8 cellular contexts compared by ENCODE assay signal in genomic region chr6:95431637-95432228, GRCh38.
DNase-seq lines count a peak whose midpoint lies in the region; ATAC-seq and TF ChIP-seq lines count a peak whose summit lies in the region.

No MANE protein-coding gene starts in this region.

- no peak overlapping the region for H3K4me2 ChIP-seq in PC-3 (ENCODE audit: low read length)

- no peaks in the 10 kb centered on the region for H3K4me1 ChIP-seq in PC-3 (ENCODE audit: insufficient read depth, low read length)
- no peaks in the 10 kb centered on the region for H3K4me1 ChIP-seq in left lung
- no peaks in the 10 kb centered on the region for H3K4me1 ChIP-seq in testis

- no peaks in the 10 kb centered on the region for H3K9me2 ChIP-seq in PC-3 (replicated peaks; ENCODE audit: low read length)

- H3K79me2 ChIP-seq in PC-3 (ENCODE audit: low read length), result no peaks in the 10 kb centered on the region

- no peaks in the 10 kb centered on the region for H3F3A ChIP-seq in PC-3 (ENCODE audit: low read length, unreplicated experiment)

- POLR2A ChIA-PET in PC-3 (lab: Charles Lee; ENCODE audit: unreplicated experiment), result no interaction called here

- H3K4me3 ChIP-seq in PC-3 (ENCODE audit: low read length), result no peak overlapping the region
- no peak overlapping the region for H3K4me3 ChIP-seq in brain microvascular endothelial cell (ENCODE audit: low read depth, low read length)
- H3K4me3 ChIP-seq in left lung, result no peak overlapping the region
- no peak overlapping the region for H3K4me3 ChIP-seq in testis

- DNase-seq in ACHN (peak; percentile 34), GM03348 (ENCODE audit: low spot score) (peak; percentile 36), HK-2 (ENCODE audit: unreplicated experiment) (peak; percentile 12), PC-3 (peak; percentile 48), brain microvascular endothelial cell (peak; percentile 32), left lung (no peak), testis (peak; percentile 62)

- H3K27me3 ChIP-seq in PC-3 (ENCODE audit: low read length), result no peaks in the 10 kb centered on the region
- H3K27me3 ChIP-seq in brain microvascular endothelial cell (replicated peaks), result no peaks in the 10 kb centered on the region
- no peaks in the 10 kb centered on the region for H3K27me3 ChIP-seq in left lung
- no peaks in the 10 kb centered on the region for H3K27me3 ChIP-seq in testis

- no peaks in the 10 kb centered on the region for H3K9me3 ChIP-seq in PC-3 (ENCODE audit: low read length)
- no peaks in the 10 kb centered on the region for H3K9me3 ChIP-seq in left lung
- no peaks in the 10 kb centered on the region for H3K9me3 ChIP-seq in testis

- no peak for TF ChIP-seq POLR2A in testis (IDR thresholded peaks at IDR 0.05)

- no peak; the same call in 1 of the 2 replicates for ATAC-seq in PC-3
- ATAC-seq in left lung, result peak; percentile 49
- ATAC-seq in GM19397 (IDR thresholded peaks at IDR 0.05; ENCODE audit: unreplicated experiment), result no peak

- no peak overlapping the region for H2AFZ ChIP-seq in PC-3 (ENCODE audit: low read length)

- intact Hi-C loops in PC-3 (cut with micrococcal nuclease), result loop anchor here (5.0 kb wide), 1 partner anchor 1041 kb away; no protein-coding TSS in a partner anchor
- intact Hi-C loops in left lung (cut with DNase I), result no loop called here
- intact Hi-C loops in testis (cut with DNase I; ENCODE audit: low total_unique reads), result no loop called here

- H4K20me1 ChIP-seq in PC-3 (ENCODE audit: low read length), result no peaks in the 10 kb centered on the region

- H3K27ac ChIP-seq in PC-3 (ENCODE audit: low read length), result no peak overlapping the region
- no peak overlapping the region for H3K27ac ChIP-seq in brain microvascular endothelial cell
- no peak overlapping the region for H3K27ac ChIP-seq in left lung
- no peak overlapping the region for H3K27ac ChIP-seq in testis

- no TSS peak for BruUV-seq in PC-3 (replicated peaks; lab: Mats Ljungman, UMichigan)

- TF ChIP-seq CTCF in PC-3 (conservative IDR thresholded peaks at IDR 0.05; ENCODE audit: low read depth, low read length), result peak; percentile 69
- peak; percentile 53 for TF ChIP-seq CTCF in brain microvascular endothelial cell (IDR thresholded peaks at IDR 0.05; ENCODE audit: low read depth, low read length, missing control alignments)
- TF ChIP-seq CTCF in left lung (IDR thresholded peaks at IDR 0.05), result peak; percentile 52 to 74
- TF ChIP-seq CTCF in testis (IDR thresholded peaks at IDR 0.05), result peak; percentile 57 to 84 (median 74)

- WGBS in testis, 2 donors, result 42 to 50% methylated on average over 2 of the region's 2 CpGs

- in situ Hi-C loops in ACHN (cut with HindIII; ENCODE audit: low pct_ligation_motif_present, low pct_unique_long_range_greater_than_20kb, low sequenced_read_pairs) (no loop called here), brain microvascular endothelial cell (cut with HindIII; ENCODE audit: low pct_ligation_motif_present, low sequenced_read_pairs) (no loop called here)

- H3K36me3 ChIP-seq in PC-3 (ENCODE audit: low read depth, low read length) (no peaks in the 10 kb centered on the region), brain microvascular endothelial cell (replicated peaks) (no peaks in the 10 kb centered on the region), left lung (no peaks in the 10 kb centered on the region), testis (ENCODE audit: low read depth, missing control alignments) (no peaks in the 10 kb centered on the region)

- H3K9ac ChIP-seq in PC-3 (ENCODE audit: low read length), result no peak overlapping the region

- CTCF ChIA-PET in PC-3 (lab: Charles Lee), result no interaction called here

Comparison
In these comparisons a context has a peak if more than half of its experiments do, and no peak if none do; other contexts are left out.
1. DNase-seq: peak in ACHN (single experiment), GM03348 (single experiment), HK-2 (single experiment), PC-3 (single experiment), brain microvascular endothelial cell (single experiment) and testis (single experiment); none in left lung (0 of 2).
2. Peak in every context shown above with its lines, with median percentiles within 50 percentile points of each other: CTCF ChIP-seq.